Comparison of ENCODE assay signal across 37 cellular contexts in genomic region chr7:93172683-93173082, GRCh38. TPM values are rescaled to one million over a fixed set of nuclear protein-coding genes. Genes with fewer than 3 reads are reported as not detected.
"Had no signal": no experiment of that assay in that cellular context is flagged by ENCODE, and none has a peak within 500 bp of the region (broad histone marks: within the 10 kb centered on the region; RNA-seq: fewer than 3 reads in every experiment).

No MANE protein-coding gene starts in this region.

- H3K4me3 ChIP-seq: adrenal gland, ascending aorta, body of pancreas, breast epithelium, cardiac muscle cell had no signal

- H3K27me3 ChIP-seq: adrenal gland, ascending aorta, body of pancreas, brain microvascular endothelial cell, breast epithelium, cardiac muscle cell had no signal

- H3K9me3 ChIP-seq: adrenal gland had no signal

- DNase-seq: activated effector memory CD4-positive, alpha-beta T cell treated with anti-CD3 and anti-CD28 coated beads, Interleukin-2, amount 50 U/mL, for 16 hours; activated effector memory CD4-positive, alpha-beta T cell treated with Interleukin-2 at 50 U/mL for 16 hours; activated gamma-delta T cell; activated gamma-delta T cell treated with Interleukin-2 at 50 U/mL for 16 hours; activated naive CD4-positive, alpha-beta T cell; activated naive CD4-positive, alpha-beta T cell treated with anti-CD3 and anti-CD28 coated beads for 36 hours; activated naive CD4-positive, alpha-beta T cell treated with anti-CD3 and anti-CD28 coated beads, Interleukin-2, amount 10 ng/mL, durations not matched to agents 7 days and 5 days; activated naive CD4-positive, alpha-beta T cell treated with anti-CD3 and anti-CD28 coated beads, Interleukin-2, amount 50 U/mL, for 16 hours; activated naive CD4-positive, alpha-beta T cell treated with Interleukin-2 at 50 U/mL for 16 hours; activated naive CD8-positive, alpha-beta T cell treated with anti-CD3 and anti-CD28 coated beads for 36 hours; activated naive CD8-positive, alpha-beta T cell treated with anti-CD3 and anti-CD28 coated beads, Interleukin-2, amount 10 ng/mL, durations not matched to agents 7 days and 5 days; activated naive CD8-positive, alpha-beta T cell treated with anti-CD3 and anti-CD28 coated beads, Interleukin-2, amount 50 U/mL, for 24 hours; activated T-cell treated with anti-CD3 and anti-CD28 coated beads, Interleukin-2, amount 50 U/mL, for 24 hours; activated T-cell treated with anti-CD3 and anti-CD28 coated beads, Interleukin-2, amount 50 U/mL, for 4 hours; activated T-cell treated with anti-CD3 and anti-CD28 coated beads, Interleukin-2, amount 50 U/mL, for 48 hours; activated T-cell treated with anti-CD3 and anti-CD28 coated beads, Interleukin-2, amount 50 U/mL, for 72 hours; adrenal gland; amniotic stem cell; amygdala; anterior cingulate cortex; aorta; body of pancreas; brain microvascular endothelial cell; caudate nucleus; central memory CD4-positive, alpha-beta T cell; cerebellar nuclear complex had no signal

- FAIRE-seq: astrocyte, bronchial epithelial cell had no signal

- H3K36me3 ChIP-seq: adrenal gland, ascending aorta, brain microvascular endothelial cell, breast epithelium, cardiac muscle cell had no signal

- H3K27ac ChIP-seq: adrenal gland, ascending aorta, body of pancreas, brain microvascular endothelial cell, breast epithelium, cardiac muscle cell had no signal

- ATAC-seq: activated naive CD4-positive, alpha-beta T cell treated with anti-CD3 and anti-CD28 coated beads, Interleukin-2, amount 50 U/mL, for 72 hours; activated naive CD8-positive, alpha-beta T cell treated with anti-CD3 and anti-CD28 coated beads, Interleukin-2, amount 50 U/mL, for 24 hours; activated T-cell treated with anti-CD3 and anti-CD28 coated beads, Interleukin-2, amount 50 U/mL, for 4 hours; activated T-cell treated with anti-CD3 and anti-CD28 coated beads, Interleukin-2, amount 50 U/mL, for 72 hours; activated T-helper 17 cell treated with anti-CD3 and anti-CD28 coated beads, Interleukin-2, amount 50 U/mL, for 72 hours; body of pancreas had no signal

- H3K4me1 ChIP-seq: adrenal gland, ascending aorta, body of pancreas, breast epithelium had no signal

RNA-seq across cellular contexts. Expression of gene SAMD9L, which starts 24.5 kb away (rescaled TPM):
- total RNA-seq: cardiac muscle cell had no signal
- polyA plus RNA-seq: cardiac muscle cell had no signal

RNA-seq across cellular contexts. Expression of gene HEPACAM2, which starts 53.6 kb away (rescaled TPM):
- total RNA-seq: activated naive CD8-positive, alpha-beta T cell treated with anti-CD3 and anti-CD28 coated beads for 36 hours; activated naive CD8-positive, alpha-beta T cell treated with anti-CD3 and anti-CD28 coated beads, Interleukin-2, amount 10 ng/mL, durations not matched to agents 7 days and 5 days; activated T-cell treated with anti-CD3 and anti-CD28 coated beads, Interleukin-2, amount 50 U/mL, for 4 hours; activated T-cell treated with anti-CD3 and anti-CD28 coated beads, Interleukin-2, amount 50 U/mL, for 72 hours; activated T-helper 1 cell treated with anti-CD3 and anti-CD28 coated beads, Interleukin-12 subunit alpha, Interleukin-12 subunit beta, Interleukin-2, Interleukin-4 antibody, amounts not matched to agents 30 ng/mL and 10 ng/mL and 1 ng/mL, durations not matched to agents 14 hours and 24 hours and 36 hours; activated T-helper 17 cell treated with anti-CD3 and anti-CD28 coated beads, Interleukin-2, amount 50 U/mL, for 72 hours; activated T-helper 2 cell treated with anti-CD3 and anti-CD28 coated beads, Interferon-gamma antibody, Interleukin-2, Interleukin-4, amounts not matched to agents 10 μg/mL and 5 μg/mL and 100 μg/mL, durations not matched to agents 14 hours and 24 hours and 36 hours; aorta; ascending aorta; astrocyte; bronchial epithelial cell; cardiac muscle cell; cardiac septum; chondrocyte had no signal
- polyA plus RNA-seq: cardiac muscle cell had no signal

RNA-seq across cellular contexts. Expression of gene SAMD9, which starts 54.9 kb away (rescaled TPM):
- polyA plus RNA-seq: cardiac muscle cell had no signal
